ENCODE assay signal across 8 cellular contexts in the genomic region with DNA sequence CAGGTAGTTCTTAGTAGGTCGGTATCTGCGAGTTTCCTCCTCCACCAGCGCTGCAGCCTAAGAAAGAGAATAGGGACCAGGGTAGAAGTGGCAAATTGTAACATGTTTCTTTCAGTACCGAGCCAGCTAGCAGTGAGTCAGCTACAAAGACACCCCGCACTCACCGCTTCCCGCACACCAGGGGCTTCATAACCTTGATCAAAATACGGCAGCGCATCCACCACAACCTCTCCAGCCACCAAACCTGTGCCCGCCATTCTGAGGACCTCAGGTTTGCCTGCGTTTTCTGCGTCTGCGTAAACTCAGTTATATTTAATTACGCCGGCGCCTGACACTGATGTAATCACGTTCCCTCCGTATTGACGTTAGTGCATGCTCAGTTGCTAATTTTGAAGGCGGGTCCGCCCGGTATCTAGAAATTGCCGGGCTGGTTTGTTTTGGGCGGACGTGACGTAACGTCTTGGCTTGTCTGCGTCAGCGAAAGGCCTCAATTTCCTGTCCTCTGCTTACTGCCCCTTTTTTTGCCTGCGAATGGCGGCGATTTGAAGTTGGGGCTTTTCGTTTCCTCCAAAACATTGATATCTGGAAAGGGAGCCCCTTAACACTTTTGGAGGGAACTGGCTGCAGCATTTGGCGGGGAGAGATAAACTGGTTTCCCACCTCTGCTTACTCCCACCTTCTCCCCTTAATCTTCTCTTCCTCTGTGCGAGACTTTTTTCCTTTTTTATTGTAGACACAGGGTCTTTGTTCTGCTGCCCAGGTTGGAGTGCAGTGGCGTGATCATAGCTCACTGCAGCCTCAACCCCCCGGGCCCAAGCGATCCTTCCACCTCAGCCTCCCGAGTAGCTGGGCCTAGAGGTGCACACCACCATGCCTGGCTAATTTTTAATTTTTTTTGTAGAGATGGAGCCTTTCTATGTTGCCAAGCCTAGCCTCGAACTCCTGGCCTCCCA. TPM values are rescaled to one million over a fixed set of nuclear protein-coding genes. Genes with fewer than 3 reads are reported as not detected.
DNase-seq lines count a peak whose midpoint lies in the region; ATAC-seq and TF ChIP-seq lines count a peak whose summit lies in the region.

Gene BCAS2, minus strand, starts transcription at position 281 of the 953 bp plus-strand sequence. Its CDS starts 24 bp downstream, at position 257.

- H3K36me3 ChIP-seq in SU-DHL-6 (ENCODE audit: low read length) = peaks cover 12% of the 10 kb centered on the region; the same call in 1 of the 2 replicates
- peaks cover 7% of the 10 kb centered on the region for H3K36me3 ChIP-seq in thymus (ENCODE audit: control insufficient read depth, insufficient read depth)

- POLR2A ChIA-PET in activated naive CD8-positive, alpha-beta T cell treated with anti-CD3 and anti-CD28 coated beads, Interleukin-2, amount 10 ng/mL, durations not matched to agents 7 days and 5 days (lab: Charles Lee) = interaction anchor here (0.7 to 1.8 kb wide), 3 partner anchors 70 to 135 kb away, joined by 3 to 9 read pairs (median 6); partner anchors contain the start of genes DENND2C, NRAS and TRIM33

- H3K4me3 ChIP-seq in SU-DHL-6 (ENCODE audit: insufficient read depth, low read length, poor library complexity, severe bottlenecking) = peak within 1 kb of the TSS; percentile 80
- peak within 1 kb of the TSS; percentile 56 for H3K4me3 ChIP-seq in thymus (ENCODE audit: low read length)

- H3K9me3 ChIP-seq in SU-DHL-6 (ENCODE audit: insufficient read depth, low read length) = no peaks in the 10 kb centered on the region
- H3K9me3 ChIP-seq in thymus (ENCODE audit: control insufficient read depth) = no peaks in the 10 kb centered on the region

- WGBS in thymus = 7% methylated on average over 40 of the region's 40 CpGs

- peak within 1 kb of the TSS; percentile 98 for H3K27ac Mint-ChIP-seq in activated naive CD8-positive, alpha-beta T cell treated with anti-CD3 and anti-CD28 coated beads, Interleukin-2, amount 10 ng/mL, durations not matched to agents 7 days and 5 days
- H3K27ac Mint-ChIP-seq in osteocyte (ENCODE audit: unreplicated experiment) = peak within 1 kb of the TSS; percentile 96

- no peak for TF ChIP-seq CTCF in SU-DHL-6 (IDR thresholded peaks at IDR 0.05; ENCODE audit: insufficient read depth, low read length, poor library complexity, severe bottlenecking)
- TF ChIP-seq CTCF in osteocyte (IDR thresholded peaks at IDR 0.05) = no peak

- H3K9me2 ChIP-seq in SU-DHL-6 (replicated peaks; ENCODE audit: insufficient read depth, low read length) = no peaks in the 10 kb centered on the region

- no peaks in the 10 kb centered on the region for H3K27me3 ChIP-seq in SU-DHL-6 (ENCODE audit: low read length)
- peaks cover 2% of the 10 kb centered on the region for H3K27me3 ChIP-seq in thymus (ENCODE audit: control insufficient read depth, insufficient read depth)

- peak; percentile 99 for ATAC-seq in HG02678 (IDR thresholded peaks at IDR 0.05; ENCODE audit: unreplicated experiment)
- ATAC-seq in activated naive CD8-positive, alpha-beta T cell treated with anti-CD3 and anti-CD28 coated beads, Interleukin-2, amount 10 ng/mL, durations not matched to agents 7 days and 5 days (ENCODE audit: low read depth) = peak; percentile 99

- H3K4me3 Mint-ChIP-seq in activated naive CD8-positive, alpha-beta T cell treated with anti-CD3 and anti-CD28 coated beads, Interleukin-2, amount 10 ng/mL, durations not matched to agents 7 days and 5 days = peak within 1 kb of the TSS; percentile 99
- H3K4me3 Mint-ChIP-seq in osteocyte (ENCODE audit: unreplicated experiment) = peak within 1 kb of the TSS; percentile 94

- intact Hi-C loops in head of caudate nucleus (cut with DNase I) = loop anchor here (2.0 to 5.0 kb wide), 2 partner anchors 69 to 177 kb away; partner anchors contain the start of gene TRIM33

- H2AFZ ChIP-seq in SU-DHL-6 (ENCODE audit: low read depth, low read length, severe bottlenecking) = peak within 1 kb of the TSS; percentile 72

- H3F3A ChIP-seq in SU-DHL-6 (ENCODE audit: insufficient read depth) = no peaks in the 10 kb centered on the region

- peak within 1 kb of the TSS; percentile 98 for H3K4me2 ChIP-seq in SU-DHL-6 (ENCODE audit: low read depth, low read length, poor library complexity, severe bottlenecking)

- peaks cover 9% of the 10 kb centered on the region for H3K4me1 ChIP-seq in thymus (ENCODE audit: control insufficient read depth, insufficient read depth, low read length)

- H3K9ac ChIP-seq in SU-DHL-6 (ENCODE audit: low read length) = peak within 1 kb of the TSS; percentile 85

- peaks cover 18% of the 10 kb centered on the region for H3K4me1 Mint-ChIP-seq in activated naive CD8-positive, alpha-beta T cell treated with anti-CD3 and anti-CD28 coated beads, Interleukin-2, amount 10 ng/mL, durations not matched to agents 7 days and 5 days
- H3K4me1 Mint-ChIP-seq in osteocyte (ENCODE audit: unreplicated experiment) = peaks cover 40% of the 10 kb centered on the region

- H3K79me2 ChIP-seq in SU-DHL-6 (ENCODE audit: insufficient read depth, low read length) = peaks cover 36% of the 10 kb centered on the region

- peaks cover 3% of the 10 kb centered on the region for H3K27me3 Mint-ChIP-seq in activated naive CD8-positive, alpha-beta T cell treated with anti-CD3 and anti-CD28 coated beads, Interleukin-2, amount 10 ng/mL, durations not matched to agents 7 days and 5 days
- no peaks in the 10 kb centered on the region for H3K27me3 Mint-ChIP-seq in osteocyte (ENCODE audit: unreplicated experiment)

- DNase-seq in NCI-H128 (lab: John Stamatoyannopoulos, UW; ENCODE audit: unreplicated experiment) (peak; percentile 93), head of caudate nucleus (peak; percentile 90 to 99 (median 97)), osteocyte (ENCODE audit: extremely low spot score, unreplicated experiment) (peak; percentile 97)
- peak; percentile 87 for DNase-seq in activated naive CD8-positive, alpha-beta T cell treated with anti-CD3 and anti-CD28 coated beads, Interleukin-2, amount 10 ng/mL, durations not matched to agents 7 days and 5 days

- peaks cover 1% of the 10 kb centered on the region for H3K9me3 Mint-ChIP-seq in activated naive CD8-positive, alpha-beta T cell treated with anti-CD3 and anti-CD28 coated beads, Interleukin-2, amount 10 ng/mL, durations not matched to agents 7 days and 5 days
- H3K9me3 Mint-ChIP-seq in osteocyte (ENCODE audit: unreplicated experiment) = no peaks in the 10 kb centered on the region

- peak; percentile 85 for TF ChIP-seq POLR2A in GM10847 (IDR thresholded peaks at IDR 0.05; ENCODE audit: extremely low read depth, insufficient read length)

- H3K27ac ChIP-seq in SU-DHL-6 (ENCODE audit: low read depth, low read length) (peak within 1 kb of the TSS; percentile 25; the same call in 1 of the 2 replicates), thymus (ENCODE audit: low read depth) (peak within 1 kb of the TSS; percentile 96)

- peaks cover 3% of the 10 kb centered on the region for H3K36me3 Mint-ChIP-seq in activated naive CD8-positive, alpha-beta T cell treated with anti-CD3 and anti-CD28 coated beads, Interleukin-2, amount 10 ng/mL, durations not matched to agents 7 days and 5 days
- H3K36me3 Mint-ChIP-seq in osteocyte (ENCODE audit: unreplicated experiment) = peaks cover 14% of the 10 kb centered on the region

- H4K20me1 ChIP-seq in SU-DHL-6 (ENCODE audit: low read depth, low read length) = no peaks in the 10 kb centered on the region

RNA-seq across cellular contexts. Expression of gene BCAS2, which starts in this region (rescaled TPM):
- total RNA-seq in activated naive CD8-positive, alpha-beta T cell treated with anti-CD3 and anti-CD28 coated beads, Interleukin-2, amount 10 ng/mL, durations not matched to agents 7 days and 5 days = 10 to 100 TPM; 38.4 to 39.5 TPM
- total RNA-seq in osteocyte = 36.5 and 39.3 TPM in 2 replicates
- 57.8 TPM for polyA plus RNA-seq in thymus

Comparison
In these comparisons a context has a peak if more than half of its experiments do, and no peak if none do; other contexts are left out.
1. Peak in every context shown above with its lines: DNase-seq, ATAC-seq, H3K4me3 ChIP-seq and H3K27ac ChIP-seq.